In genomic region chr20:47296950-47297349, GRCh38 we compare ENCODE assay signal across 11 cellular contexts. TPM values are rescaled to one million over a fixed set of nuclear protein-coding genes. Genes with fewer than 3 reads are reported as not detected.
DNase-seq lines count a peak whose midpoint lies in the region; ATAC-seq and TF ChIP-seq lines count a peak whose summit lies in the region.
"Had no signal": no experiment of that assay in that cellular context is flagged by ENCODE, and none has a peak within 500 bp of the region (broad histone marks: within the 10 kb centered on the region; RNA-seq: fewer than 3 reads in every experiment).

No MANE protein-coding gene starts in this region.

- H3K4me3 ChIP-seq in Loucy (ENCODE audit: low read length, poor library complexity, severe bottlenecking), result no peak overlapping the region
- H3K4me3 ChIP-seq: pancreas had no signal

- peaks cover 55% of the 10 kb centered on the region for H3K36me3 Mint-ChIP-seq in endothelial cell (ENCODE audit: low read depth, unreplicated experiment)

- H3K27ac Mint-ChIP-seq in endothelial cell (ENCODE audit: unreplicated experiment), result peak overlapping the region; percentile 72

- H3F3A ChIP-seq in Loucy (ENCODE audit: low read depth), result no peaks in the 10 kb centered on the region

- no peaks in the 10 kb centered on the region for H3K27me3 ChIP-seq in Loucy (ENCODE audit: insufficient read depth, low read length, poor library complexity, severe bottlenecking)
- H3K27me3 ChIP-seq: pancreas had no signal

- ATAC-seq in HG02852 (IDR thresholded peaks at IDR 0.05; ENCODE audit: unreplicated experiment), result no peak

- peak; percentile 13 to 43 for DNase-seq in NCI-H526 (lab: John Stamatoyannopoulos, UW)
- no peak for DNase-seq in NCI-H526 treated with DMSO at 0.1 percent for 48 hours (lab: John Stamatoyannopoulos, UW)
- no peak for DNase-seq in endothelial cell (ENCODE audit: low spot score)
- DNase-seq in putamen (ENCODE audit: low spot score), result peak; percentile 32
- DNase-seq in NCI-H524 treated with DMSO at 0.1 percent for 48 hours (lab: John Stamatoyannopoulos, UW), result no peak
- DNase-seq in D341Med (ENCODE audit: low spot score), result no peak
- DNase-seq: GF-D8, pancreas, trophoblast cell had no signal

- no peaks in the 10 kb centered on the region for H3K27me3 Mint-ChIP-seq in endothelial cell (ENCODE audit: unreplicated experiment)

- no peaks in the 10 kb centered on the region for H3K4me1 ChIP-seq in Loucy (ENCODE audit: insufficient read depth, low read length, poor library complexity, severe bottlenecking)
- H3K4me1 ChIP-seq: pancreas had no signal

- H3K4me3 Mint-ChIP-seq in endothelial cell (ENCODE audit: unreplicated experiment), result no peak overlapping the region

- H3K4me2 ChIP-seq in Loucy (ENCODE audit: low read depth, low read length, poor library complexity, severe bottlenecking), result no peak overlapping the region

- H4K20me1 ChIP-seq in Loucy (ENCODE audit: insufficient read depth, low read length, poor library complexity, severe bottlenecking), result peaks cover 21% of the 10 kb centered on the region

- peaks cover 37% of the 10 kb centered on the region for H3K79me2 ChIP-seq in Loucy (ENCODE audit: insufficient read depth, low read length)

- H3K9ac ChIP-seq in Loucy (ENCODE audit: low read depth, low read length, poor library complexity, severe bottlenecking), result no peak overlapping the region

- H3K4me1 Mint-ChIP-seq in endothelial cell (ENCODE audit: unreplicated experiment), result no peaks in the 10 kb centered on the region

- no peaks in the 10 kb centered on the region for H3K9me3 Mint-ChIP-seq in endothelial cell (ENCODE audit: unreplicated experiment)

- H2AFZ ChIP-seq in Loucy (ENCODE audit: low read length), result no peak overlapping the region

- no peaks in the 10 kb centered on the region for H3K9me2 ChIP-seq in Loucy (replicated peaks; ENCODE audit: low read depth, low read length)

- 0 out of 2 replicates have a peak, but pooled peaks have one; percentile 19 for TF ChIP-seq CTCF in Loucy (conservative IDR thresholded peaks at IDR 0.05; ENCODE audit: low read length)
- TF ChIP-seq CTCF in endothelial cell (IDR thresholded peaks at IDR 0.05; ENCODE audit: unreplicated experiment), result no peak

- H3K36me3 ChIP-seq in Loucy (ENCODE audit: insufficient read depth, low read length), result peaks cover 95% of the 10 kb centered on the region; the same call in 1 of the 2 replicates

- no peaks in the 10 kb centered on the region for H3K9me3 ChIP-seq in Loucy (ENCODE audit: insufficient read depth, low read depth, low read length)
- H3K9me3 ChIP-seq: pancreas had no signal

RNA-seq across cellular contexts. Expression of gene ZMYND8, which starts 59.5 kb away (rescaled TPM):
- 109 TPM for total RNA-seq in endothelial cell (ENCODE audit: unreplicated experiment)

Comparison
In these comparisons a context has a peak if more than half of its experiments do, and no peak if none do; other contexts are left out.
1. DNase-seq: peak in NCI-H526 (2 of 2) and putamen (single experiment); none in NCI-H526 treated with DMSO at 0.1 percent for 48 hours (single experiment), endothelial cell (single experiment), NCI-H524 treated with DMSO at 0.1 percent for 48 hours (single experiment) and D341Med (single experiment).